1 cellular context compared by ENCODE assay signal in genomic region chr3:151085889-151086483, GRCh38.
TF ChIP-seq lines count a peak whose summit lies in the region.

No MANE protein-coding gene starts in this region.

TF ChIP-seq in HepG2, 621 proteins besides CTCF, POLR2A, EP300 and RAD21 (continued from another document):
- TF ChIP-seq RBM39 (IDR thresholded peaks at IDR 0.05; ENCODE audit: low read depth, low read length, poor library complexity, severe bottlenecking) (no peak), LRRFIP1 (CRISPR knock-in tag; conservative IDR thresholded peaks at IDR 0.05) (no peak), ZNF704 (CRISPR knock-in tag; IDR thresholded peaks at IDR 0.05; ENCODE audit: borderline replicate concordance) (no peak), EHMT2 (IDR thresholded peaks at IDR 0.05; ENCODE audit: borderline replicate concordance, low read depth, low read length) (no peak), THAP9 (CRISPR knock-in tag; IDR thresholded peaks at IDR 0.05; ENCODE audit: borderline replicate concordance) (no peak), ZNF768 (CRISPR knock-in tag; IDR thresholded peaks at IDR 0.05) (peak; percentile 9; the same call in 1 of the 2 replicates), SMAD9 (CRISPR knock-in tag; IDR thresholded peaks at IDR 0.05) (no peak), TEAD3 (CRISPR knock-in tag; optimal IDR thresholded peaks at IDR 0.05; ENCODE audit: borderline replicate concordance) (no peak), ATF4 (CRISPR knock-in tag; IDR thresholded peaks at IDR 0.05) (no peak), ZNF333 (CRISPR knock-in tag; IDR thresholded peaks at IDR 0.05; ENCODE audit: borderline replicate concordance) (no peak), PHF8 (CRISPR knock-in tag; IDR thresholded peaks at IDR 0.05) (no peak), ZZZ3 (CRISPR knock-in tag; IDR thresholded peaks at IDR 0.05; ENCODE audit: borderline replicate concordance) (no peak), HMG20A (CRISPR knock-in tag; IDR thresholded peaks at IDR 0.05; ENCODE audit: borderline replicate concordance) (no peak), GTF3A (CRISPR knock-in tag; conservative IDR thresholded peaks at IDR 0.05) (no peak), ZNF33B (CRISPR knock-in tag; IDR thresholded peaks at IDR 0.05) (no peak), NFE2L2 (IDR thresholded peaks at IDR 0.05; ENCODE audit: low read length) (no peak), NFKBIZ (CRISPR knock-in tag; IDR thresholded peaks at IDR 0.05) (no peak), ZBTB10 (CRISPR knock-in tag; IDR thresholded peaks at IDR 0.05; ENCODE audit: borderline replicate concordance) (no peak), REPIN1 (CRISPR knock-in tag; IDR thresholded peaks at IDR 0.05; ENCODE audit: borderline replicate concordance, low read depth) (0 out of 2 replicates have a peak, but pooled peaks have one; percentile 18), ZNF362 (CRISPR knock-in tag; IDR thresholded peaks at IDR 0.05; ENCODE audit: borderline replicate concordance) (0 out of 2 replicates have a peak, but pooled peaks have one; percentile 14), MYC (CRISPR knock-in tag; IDR thresholded peaks at IDR 0.05; ENCODE audit: borderline replicate concordance) (peak; percentile 11; the same call in 1 of the 2 replicates), KDM3A (CRISPR knock-in tag; IDR thresholded peaks at IDR 0.05; ENCODE audit: low read depth) (no peak), ZBTB7B (CRISPR knock-in tag; IDR thresholded peaks at IDR 0.05) (no peak), ZNF777 (CRISPR knock-in tag; IDR thresholded peaks at IDR 0.05) (peak; percentile 87), TAF1 (CRISPR knock-in tag; IDR thresholded peaks at IDR 0.05) (no peak), MTF1 (CRISPR knock-in tag; IDR thresholded peaks at IDR 0.05) (no peak), KAT2B (IDR thresholded peaks at IDR 0.05; ENCODE audit: borderline replicate concordance, low read depth, low read length) (no peak), KAT8 (CRISPR knock-in tag; IDR thresholded peaks at IDR 0.05) (no peak), SATB2 (CRISPR knock-in tag; IDR thresholded peaks at IDR 0.05) (no peak), XRCC5 (optimal IDR thresholded peaks at IDR 0.05; ENCODE audit: low read length) (no peak), BORCS8-MEF2B (CRISPR knock-in tag; IDR thresholded peaks at IDR 0.05) (no peak), ZNF552 (CRISPR knock-in tag; IDR thresholded peaks at IDR 0.05; ENCODE audit: borderline replicate concordance) (no peak), ZNF280B (CRISPR knock-in tag; IDR thresholded peaks at IDR 0.05; ENCODE audit: borderline replicate concordance) (no peak), ZNF766 (CRISPR knock-in tag; IDR thresholded peaks at IDR 0.05; ENCODE audit: borderline replicate concordance) (no peak), HOXA5 (CRISPR knock-in tag; IDR thresholded peaks at IDR 0.05) (no peak), ZFX (CRISPR knock-in tag; IDR thresholded peaks at IDR 0.05; ENCODE audit: low read depth) (no peak), REXO4 (CRISPR knock-in tag; IDR thresholded peaks at IDR 0.05; ENCODE audit: borderline replicate concordance) (no peak), HDAC6 (IDR thresholded peaks at IDR 0.05; ENCODE audit: low read depth, low read length) (no peak), ZNF510 (CRISPR knock-in tag; IDR thresholded peaks at IDR 0.05; ENCODE audit: low read depth) (no peak)
